ENCODE assay signal across 8 cellular contexts in genomic region chr9:125241000-125241862, GRCh38. TPM values are rescaled to one million over a fixed set of nuclear protein-coding genes. Genes with fewer than 3 reads are reported as not detected.
DNase-seq lines count a peak whose midpoint lies in the region; ATAC-seq and TF ChIP-seq lines count a peak whose summit lies in the region.

TSS of gene HSPA5 (minus strand) at chr9:125241343. CDS start at chr9:125241126, 217 bp downstream.

- TF ChIP-seq POLR2A in upper lobe of left lung (IDR thresholded peaks at IDR 0.05): peak; percentile 56 to 98 (median 97)

- peak; percentile 94 for ATAC-seq in HG02870 (IDR thresholded peaks at IDR 0.05; ENCODE audit: unreplicated experiment)
- ATAC-seq in heart right ventricle: peak; percentile 97 to 99 (median 98)
- ATAC-seq in upper lobe of left lung (ENCODE audit: low FRiP score in 2 of 2): peak; percentile 97 to 99

- no peaks in the 10 kb centered on the region for H3K27me3 ChIP-seq in heart right ventricle
- no peaks in the 10 kb centered on the region for H3K27me3 ChIP-seq in upper lobe of left lung

- TF ChIP-seq CTCF in GM13976 (IDR thresholded peaks at IDR 0.05; ENCODE audit: borderline replicate concordance, control extremely low read depth, extremely low read depth, insufficient read depth, missing control alignments) (peak; percentile 8), heart right ventricle (IDR thresholded peaks at IDR 0.05) (peak in 5 of 9 donors; percentile 19 to 50 (median 31)), upper lobe of left lung (IDR thresholded peaks at IDR 0.05) (peak in 3 of 6 experiments; percentile 39 to 49 (median 41))

- H3K9me3 ChIP-seq in heart right ventricle: no peaks in the 10 kb centered on the region
- H3K9me3 ChIP-seq in upper lobe of left lung: no peaks in the 10 kb centered on the region

- 0% methylated on average over 54 to 59 of the region's 59 CpGs for WGBS in heart right ventricle, 2 donors
- 0 to 1% methylated on average over 27 to 56 of the region's 59 CpGs for WGBS in upper lobe of left lung, 2 donors

- H3K4me3 ChIP-seq in heart right ventricle (peak within 1 kb of the TSS; percentile 79 to 99 (median 86)), upper lobe of left lung (peak within 1 kb of the TSS; percentile 62 to 94 (median 81))

- peak in 1 of 4 donors; percentile 81 for TF ChIP-seq EP300 in upper lobe of left lung (IDR thresholded peaks at IDR 0.05)

- DNase-seq in GM13976 (ENCODE audit: low spot score): peak; percentile 99
- DNase-seq in NCI-H146 treated with DMSO at 0.1 percent for 48 hours (lab: John Stamatoyannopoulos, UW; ENCODE audit: unreplicated experiment): peak; percentile 95
- DNase-seq in amniotic epithelial cell (ENCODE audit: low read depth): peak; percentile 99
- peak; percentile 99 to 100 for DNase-seq in heart right ventricle
- peak; percentile 98 to 100 (median 99) for DNase-seq in posterior cingulate gyrus
- peak; percentile 97 to 98 for DNase-seq in upper lobe of left lung

- intact Hi-C loops in T-helper 1 cell treated with Interleukin-12 subunit alpha and Interleukin-12 subunit beta and Interleukin-4 antibody, amounts not matched to agents 30 ng/mL and 1 ng/mL, for 36 hours (cut with micrococcal nuclease): loop anchor here (1.0 to 5.0 kb wide), 13 partner anchors 20 to 1564 kb away; partner anchors contain the start of genes ARPC5L, GAPVD1, GOLGA1 and NR6A1
- intact Hi-C loops in heart right ventricle (cut with DNase I): loop anchor here in 3 of 10 donors (1.0 to 10.0 kb wide), 5 partner anchors 20 to 134 kb away; partner anchors contain the start of genes GAPVD1 (in 2 of the 3) and RABEPK (in 2 of the 3)
- intact Hi-C loops in posterior cingulate gyrus (cut with DNase I): loop anchor here (1.0 to 2.0 kb wide), 2 partner anchors 40 to 52 kb away; partner anchors contain the start of genes PPP6C and RABEPK

- H3K27ac ChIP-seq in heart right ventricle: peak within 1 kb of the TSS; percentile 78 to 98 (median 96)
- peak within 1 kb of the TSS; percentile 92 to 98 (median 96) for H3K27ac ChIP-seq in upper lobe of left lung

- H3K36me3 ChIP-seq in heart right ventricle (peaks cover 0 to 41% (median 37%) of the 10 kb centered on the region in 9 donors), upper lobe of left lung (peaks cover 16 to 39% (median 33%) of the 10 kb centered on the region in 4 donors)

- peaks cover 22 to 55% (median 47%) of the 10 kb centered on the region in 9 donors for H3K4me1 ChIP-seq in heart right ventricle
- H3K4me1 ChIP-seq in upper lobe of left lung: peaks cover 44 to 64% (median 49%) of the 10 kb centered on the region in 4 donors

- in situ Hi-C loops in GM13976 (cut with MboI; ENCODE audit: low sequenced_read_pairs, unreplicated experiment): no loop called here

RNA-seq across cellular contexts. Expression of gene HSPA5, which starts in this region (rescaled TPM):
- total RNA-seq in T-helper 1 cell treated with Interleukin-12 subunit alpha and Interleukin-12 subunit beta and Interleukin-4 antibody, amounts not matched to agents 30 ng/mL and 1 ng/mL, for 36 hours: 295 and 297 TPM in 2 replicates
- total RNA-seq in heart right ventricle (100 to 1,000 TPM; 184 to 329 (median 234) TPM), upper lobe of left lung (100 to 1,000 TPM in 5 of 6 donors, 10 to 100 TPM in 1; 46.1 to 318 (median 183) TPM)
- polyA plus RNA-seq in heart right ventricle: 1,000 to 10,000 TPM in 1 of 2 donors, 10 to 100 TPM in 1; 50.6 to 1,022 TPM

Comparison
In these comparisons a context has a peak if more than half of its experiments do, and no peak if none do; other contexts are left out.
1. Peak in every context shown above with its lines: DNase-seq, ATAC-seq, H3K4me3 ChIP-seq and H3K27ac ChIP-seq.